17 cellular contexts compared by ENCODE assay signal in the genomic region with DNA sequence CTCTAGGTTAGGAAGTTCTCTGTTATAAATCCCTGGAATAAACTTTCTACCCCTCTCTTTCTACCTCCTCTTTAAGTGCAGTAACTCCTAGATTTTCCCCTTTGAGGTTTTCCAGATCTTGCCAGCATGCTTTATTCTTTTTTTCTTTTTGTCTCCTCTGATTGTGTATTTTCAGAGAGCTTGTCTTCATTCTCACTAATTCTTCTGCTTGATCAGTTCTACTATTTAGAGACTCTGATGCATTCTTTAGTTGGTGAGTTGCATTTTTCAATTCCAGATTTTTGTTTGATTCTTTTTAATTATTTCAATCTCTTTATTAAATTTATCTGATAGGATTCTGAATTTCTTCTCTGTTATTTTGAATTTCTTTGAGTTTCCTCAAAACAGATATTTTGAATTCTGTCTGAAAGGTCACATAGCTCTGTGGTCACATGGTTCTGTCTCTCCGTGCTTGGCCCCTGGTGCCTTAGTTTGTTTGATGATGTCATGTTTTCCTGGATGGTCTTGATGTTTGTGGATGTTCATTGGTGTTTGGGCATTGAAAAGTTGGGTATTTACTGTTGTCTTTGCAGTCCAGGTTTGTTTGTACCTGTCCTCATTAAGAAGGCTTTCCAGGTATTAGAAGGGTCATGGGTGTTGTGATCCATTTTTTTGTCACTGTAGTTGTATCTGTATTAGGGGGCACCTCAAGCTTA.
DNase-seq lines count a peak whose midpoint lies in the region; ATAC-seq, FAIRE-seq and TF ChIP-seq lines count a peak whose summit lies in the region.
"Had no signal": no experiment of that assay in that cellular context is flagged by ENCODE, and none has a peak within 500 bp of the region (broad histone marks: within the 10 kb centered on the region; RNA-seq: fewer than 3 reads in every experiment).

No MANE protein-coding gene starts in this region.

- peaks cover 46% of the 10 kb centered on the region for H3K36me3 Mint-ChIP-seq in activated naive CD4-positive, alpha-beta T cell treated with anti-CD3 and anti-CD28 coated beads, Interleukin-2, amount 50 U/mL, for 24 hours
- H3K36me3 Mint-ChIP-seq in WTC11 = peaks cover 3% of the 10 kb centered on the region

- DNase-seq in activated naive CD4-positive, alpha-beta T cell treated with Interleukin-2 at 50 U/mL for 16 hours = no peak
- DNase-seq in WTC11 (ENCODE audit: low spot score) = no peak
- no peak for DNase-seq in keratinocyte (ENCODE audit: low read depth, low spot score)
- DNase-seq in hepatocyte (ENCODE audit: low spot score) = no peak
- no peak for DNase-seq in GM10248 (ENCODE audit: extremely low spot score)
- DNase-seq in COLO829 (ENCODE audit: low spot score) = no peak
- DNase-seq: 8988T; Calu3; CD4-positive, alpha-beta memory T cell; DMS79 treated with DMSO at 0.1 percent for 48 hours; GF-D8 had no signal

- H3K9me2 ChIP-seq in hepatocyte (replicated peaks; ENCODE audit: insufficient read depth) = no peaks in the 10 kb centered on the region

- H3K4me3 ChIP-seq in keratinocyte (ENCODE audit: control insufficient read depth in 2 of 3, extremely low read depth in 1 of 3, insufficient read depth in 2 of 3, low read depth in 1 of 3, low read length in 3 of 3) = no peak overlapping the region
- H3K4me3 ChIP-seq in hepatocyte = no peak overlapping the region
- H3K4me3 ChIP-seq: BLaER1, GM12878 had no signal

- H3K27me3 ChIP-seq in keratinocyte (ENCODE audit: control insufficient read depth, extremely low read depth, insufficient read depth, low read length) = no peaks in the 10 kb centered on the region
- no peaks in the 10 kb centered on the region for H3K27me3 ChIP-seq in hepatocyte
- H3K27me3 ChIP-seq: BLaER1 had no signal

- H3K9me1 ChIP-seq in keratinocyte (ENCODE audit: control insufficient read depth, extremely low read depth, insufficient read depth, low read length) = no peaks in the 10 kb centered on the region

- no peak overlapping the region for H3K27ac Mint-ChIP-seq in activated naive CD4-positive, alpha-beta T cell treated with anti-CD3 and anti-CD28 coated beads, Interleukin-2, amount 50 U/mL, for 24 hours
- peak overlapping the region; percentile 30; the same call in 1 of the 2 replicates for H3K27ac Mint-ChIP-seq in WTC11
- H3K27ac Mint-ChIP-seq: CD14-positive monocyte; CD4-positive, alpha-beta memory T cell had no signal

- POLR2A ChIA-PET in WTC11 (lab: Charles Lee) (no interaction called here), GM10248 (lab: Yijun Ruan, JAX) (no interaction called here)

- 69% methylated on average over 1 of the region's 1 CpG for WGBS in hepatocyte (ENCODE audit: low lambda C conversion rate, missing lambda C conversion rate)

- no peaks in the 10 kb centered on the region for H3K9me3 ChIP-seq in keratinocyte (ENCODE audit: control insufficient read depth, low read depth, low read length)
- H3K9me3 ChIP-seq in hepatocyte (ENCODE audit: low read depth) = no peaks in the 10 kb centered on the region

- H2AFZ ChIP-seq in keratinocyte (ENCODE audit: control insufficient read depth, low read length) (no peak overlapping the region), hepatocyte (no peak overlapping the region)

- no peak overlapping the region for H3K27ac ChIP-seq in keratinocyte (ENCODE audit: control insufficient read depth, insufficient read depth, low read length)
- H3K27ac ChIP-seq in hepatocyte = no peak overlapping the region
- H3K27ac ChIP-seq: BLaER1 had no signal

- H3K27me3 Mint-ChIP-seq in activated naive CD4-positive, alpha-beta T cell treated with anti-CD3 and anti-CD28 coated beads, Interleukin-2, amount 50 U/mL, for 24 hours = no peaks in the 10 kb centered on the region
- H3K27me3 Mint-ChIP-seq in WTC11 (ENCODE audit: low read depth) = no peaks in the 10 kb centered on the region; the same call in 1 of the 2 replicates
- H3K27me3 Mint-ChIP-seq: CD4-positive, alpha-beta memory T cell had no signal

- H4K20me1 ChIP-seq in keratinocyte (ENCODE audit: control insufficient read depth, extremely low read depth, insufficient read depth, low read length) (no peaks in the 10 kb centered on the region), hepatocyte (ENCODE audit: insufficient read depth, poor library complexity, severe bottlenecking) (peaks cover 2% of the 10 kb centered on the region)
- H4K20me1 ChIP-seq: BLaER1 had no signal

- no peak overlapping the region for H3K4me2 ChIP-seq in keratinocyte (ENCODE audit: control insufficient read depth, extremely low read depth, insufficient read depth, low read depth, low read length)
- H3K4me2 ChIP-seq in hepatocyte = no peak overlapping the region
- H3K4me2 ChIP-seq: BLaER1 had no signal

- TF ChIP-seq CTCF in WTC11 (IDR thresholded peaks at IDR 0.05) (no peak), keratinocyte (optimal IDR thresholded peaks at IDR 0.05 in 1 of 3, IDR thresholded peaks at IDR 0.05 in 1 of 3, conservative IDR thresholded peaks at IDR 0.05 in 1 of 3; ENCODE audit: extremely low read depth in 1 of 3, insufficient read depth in 2 of 3, low read length in 3 of 3) (no peak), hepatocyte (IDR thresholded peaks at IDR 0.05; ENCODE audit: poor library complexity) (no peak), GM10248 (IDR thresholded peaks at IDR 0.05; ENCODE audit: control extremely low read depth, extremely low read depth, low read depth, missing control alignments) (no peak)

- peak; percentile 9 for FAIRE-seq in keratinocyte (lab: Jason Lieb, UNC)
- FAIRE-seq: GM12878, H54 had no signal

- no peak for ATAC-seq in WTC11
- ATAC-seq: GM12878, HCT116 had no signal

- dilution Hi-C loops in keratinocyte (cut with MboI; ENCODE audit: extremely low pct_ligation_motif_present, low sequenced_read_pairs) = no loop called here

- H3K36me3 ChIP-seq in keratinocyte (ENCODE audit: control insufficient read depth in 2 of 2, extremely low read depth in 1 of 2, insufficient read depth in 2 of 2, low read length in 2 of 2) = no peaks in the 10 kb centered on the region
- H3K36me3 ChIP-seq in hepatocyte (replicated peaks; ENCODE audit: insufficient read depth, low read depth) = no peaks in the 10 kb centered on the region

- H3K4me1 ChIP-seq in keratinocyte (ENCODE audit: control insufficient read depth, extremely low read depth, insufficient read depth, low read length) (peaks cover 7% of the 10 kb centered on the region), hepatocyte (ENCODE audit: insufficient read depth) (no peaks in the 10 kb centered on the region)
- H3K4me1 ChIP-seq: BLaER1 had no signal

- H3K4me3 Mint-ChIP-seq in activated naive CD4-positive, alpha-beta T cell treated with anti-CD3 and anti-CD28 coated beads, Interleukin-2, amount 50 U/mL, for 24 hours = peak overlapping the region; percentile 13
- H3K4me3 Mint-ChIP-seq in WTC11 = no peak overlapping the region
- H3K4me3 Mint-ChIP-seq: CD14-positive monocyte had no signal

- no peak overlapping the region for H3K9ac ChIP-seq in keratinocyte (ENCODE audit: control insufficient read depth, extremely low read depth, insufficient read depth, low read length)
- H3K9ac ChIP-seq: BLaER1 had no signal

- H3K9me3 Mint-ChIP-seq in activated naive CD4-positive, alpha-beta T cell treated with anti-CD3 and anti-CD28 coated beads, Interleukin-2, amount 50 U/mL, for 24 hours = peaks cover 44% of the 10 kb centered on the region
- peaks cover 10% of the 10 kb centered on the region for H3K9me3 Mint-ChIP-seq in WTC11

- H3K4me1 Mint-ChIP-seq in activated naive CD4-positive, alpha-beta T cell treated with anti-CD3 and anti-CD28 coated beads, Interleukin-2, amount 50 U/mL, for 24 hours = peaks cover 62% of the 10 kb centered on the region
- H3K4me1 Mint-ChIP-seq in WTC11 = peaks cover 29% of the 10 kb centered on the region

- CTCF ChIA-PET in WTC11 (lab: Charles Lee) (interaction anchor here (1.5 kb wide), 1 partner anchor 49 kb away, joined by 3 read pairs; no protein-coding TSS in a partner anchor), GM10248 (lab: Yijun Ruan, JAX) (interaction anchor here (1.2 kb wide), 2 partner anchors 13 to 17 kb away, joined by 3 read pairs; no protein-coding TSS in a partner anchor)

- no peaks in the 10 kb centered on the region for H3K79me2 ChIP-seq in keratinocyte (ENCODE audit: control insufficient read depth, insufficient read depth, low read length)
- H3K79me2 ChIP-seq in hepatocyte = peaks cover 75% of the 10 kb centered on the region

TF ChIP-seq in WTC11, 78 proteins besides CTCF, POLR2A, EP300 and RAD21:
- TF ChIP-seq ZSCAN18 (CRISPR knock-in tag; IDR thresholded peaks at IDR 0.05) = no peak
- no peak for TF ChIP-seq USF1 (CRISPR knock-in tag; IDR thresholded peaks at IDR 0.05)
- no peak for TF ChIP-seq ATF1 (CRISPR knock-in tag; IDR thresholded peaks at IDR 0.05)
- TF ChIP-seq KAT7 (CRISPR knock-in tag; IDR thresholded peaks at IDR 0.05; ENCODE audit: borderline replicate concordance) = no peak
TF ChIP-seq in WTC11: peak in this region for 0.
